ENCODE assay signal across 8 cellular contexts in genomic region chr3:52339612-52340011, GRCh38. TPM values are rescaled to one million over a fixed set of nuclear protein-coding genes. Genes with fewer than 3 reads are reported as not detected.
DNase-seq lines count a peak whose midpoint lies in the region; ATAC-seq and TF ChIP-seq lines count a peak whose summit lies in the region.

No MANE protein-coding gene starts in this region.

- no peak overlapping the region for H3K27ac ChIP-seq in neural progenitor cell

- in situ Hi-C loops in Caki2 (cut with HindIII; ENCODE audit: low pct_unique_long_range_greater_than_20kb, low sequenced_read_pairs): no loop called here

- H4K20me1 ChIP-seq in neural progenitor cell (ENCODE audit: low read depth): no peaks in the 10 kb centered on the region

- peaks cover 3% of the 10 kb centered on the region for H3F3A ChIP-seq in neural progenitor cell (ENCODE audit: low read depth)

- peaks cover 9% of the 10 kb centered on the region for H3K27me3 Mint-ChIP-seq in neural progenitor cell (ENCODE audit: insufficient read depth, low read depth)

- no peak overlapping the region for H3K27ac Mint-ChIP-seq in neural progenitor cell

- no peaks in the 10 kb centered on the region for H3K79me2 ChIP-seq in neural progenitor cell (ENCODE audit: low read depth)

- H3K4me3 ChIP-seq in neural progenitor cell: no peak overlapping the region

- peaks cover 5% of the 10 kb centered on the region for H3K4me1 Mint-ChIP-seq in neural progenitor cell

- TF ChIP-seq CTCF in neural progenitor cell (IDR thresholded peaks at IDR 0.05): peak; percentile 85

- no peak overlapping the region for H3K9ac ChIP-seq in neural progenitor cell

- no peak overlapping the region for H3K4me2 ChIP-seq in neural progenitor cell

- ATAC-seq in HG03135 (IDR thresholded peaks at IDR 0.05; ENCODE audit: unreplicated experiment) (no peak), GM19455 (IDR thresholded peaks at IDR 0.05; ENCODE audit: unreplicated experiment) (no peak)

- no peaks in the 10 kb centered on the region for H3K9me3 Mint-ChIP-seq in neural progenitor cell

- H3K9me3 ChIP-seq in neural progenitor cell (ENCODE audit: low read depth): no peaks in the 10 kb centered on the region

- H3K36me3 Mint-ChIP-seq in neural progenitor cell: no peaks in the 10 kb centered on the region

- H2AFZ ChIP-seq in neural progenitor cell (replicated peaks): peak overlapping the region; percentile 18

- no peaks in the 10 kb centered on the region for H3K27me3 ChIP-seq in neural progenitor cell

- H3K36me3 ChIP-seq in neural progenitor cell: no peaks in the 10 kb centered on the region

- no peaks in the 10 kb centered on the region for H3K4me1 ChIP-seq in neural progenitor cell

- H3K4me3 Mint-ChIP-seq in neural progenitor cell: peak overlapping the region; percentile 17

- DNase-seq in Caki2 (ENCODE audit: low read depth) (peak; percentile 72), HUDEP-2 (lab: John Stamatoyannopoulos, UW; ENCODE audit: unreplicated experiment in 76 of 76) (peak in 59 of 76 experiments; percentile 7 to 76 (median 33)), NCI-H82 treated with DMSO at 0.1 percent for 48 hours (lab: John Stamatoyannopoulos, UW; ENCODE audit: unreplicated experiment) (peak; percentile 63), fibroblast of peridontal ligament (ENCODE audit: extremely low read depth) (peak; percentile 92), neural progenitor cell (ENCODE audit: low spot score) (peak; percentile 80)
- peak; percentile 12 for DNase-seq in activated CD8-positive, alpha-beta memory T cell treated with anti-CD3 and anti-CD28 coated beads, Interleukin-2, amount 50 U/mL, for 24 hours (ENCODE audit: extremely low read depth)

RNA-seq across cellular contexts. Expression of gene DNAH1, which starts 23.5 kb away (rescaled TPM):
- total RNA-seq in Caki2 (2014; rRNA removed; shearing (Covaris generic); ENCODE audit: low replicate concordance): 1.0 and 2.7 TPM in 2 replicates
- 0.80 and 2.1 TPM in 2 replicates for total RNA-seq in neural progenitor cell (ENCODE audit: low replicate concordance)

RNA-seq across cellular contexts. Expression of gene GLYCTK, which starts 52.0 kb away (rescaled TPM):
- 19.9 and 24.8 TPM in 2 replicates for total RNA-seq in Caki2 (2014; rRNA removed; shearing (Covaris generic); ENCODE audit: low replicate concordance)
- total RNA-seq in neural progenitor cell (ENCODE audit: low replicate concordance): 4.2 and 10.1 TPM in 2 replicates

Comparison
In these comparisons a context has a peak if more than half of its experiments do, and no peak if none do; other contexts are left out.
1. DNase-seq: peak in every context shown above with its lines; median percentile 92 in fibroblast of peridontal ligament; 80 in neural progenitor cell; 72 in Caki2; 63 in NCI-H82 treated with DMSO at 0.1 percent for 48 hours; 33 in HUDEP-2; 12 in activated CD8-positive, alpha-beta memory T cell treated with anti-CD3 and anti-CD28 coated beads, Interleukin-2, amount 50 U/mL, for 24 hours.